Comparison of ENCODE assay signal across 19 cellular contexts in the genomic region with DNA sequence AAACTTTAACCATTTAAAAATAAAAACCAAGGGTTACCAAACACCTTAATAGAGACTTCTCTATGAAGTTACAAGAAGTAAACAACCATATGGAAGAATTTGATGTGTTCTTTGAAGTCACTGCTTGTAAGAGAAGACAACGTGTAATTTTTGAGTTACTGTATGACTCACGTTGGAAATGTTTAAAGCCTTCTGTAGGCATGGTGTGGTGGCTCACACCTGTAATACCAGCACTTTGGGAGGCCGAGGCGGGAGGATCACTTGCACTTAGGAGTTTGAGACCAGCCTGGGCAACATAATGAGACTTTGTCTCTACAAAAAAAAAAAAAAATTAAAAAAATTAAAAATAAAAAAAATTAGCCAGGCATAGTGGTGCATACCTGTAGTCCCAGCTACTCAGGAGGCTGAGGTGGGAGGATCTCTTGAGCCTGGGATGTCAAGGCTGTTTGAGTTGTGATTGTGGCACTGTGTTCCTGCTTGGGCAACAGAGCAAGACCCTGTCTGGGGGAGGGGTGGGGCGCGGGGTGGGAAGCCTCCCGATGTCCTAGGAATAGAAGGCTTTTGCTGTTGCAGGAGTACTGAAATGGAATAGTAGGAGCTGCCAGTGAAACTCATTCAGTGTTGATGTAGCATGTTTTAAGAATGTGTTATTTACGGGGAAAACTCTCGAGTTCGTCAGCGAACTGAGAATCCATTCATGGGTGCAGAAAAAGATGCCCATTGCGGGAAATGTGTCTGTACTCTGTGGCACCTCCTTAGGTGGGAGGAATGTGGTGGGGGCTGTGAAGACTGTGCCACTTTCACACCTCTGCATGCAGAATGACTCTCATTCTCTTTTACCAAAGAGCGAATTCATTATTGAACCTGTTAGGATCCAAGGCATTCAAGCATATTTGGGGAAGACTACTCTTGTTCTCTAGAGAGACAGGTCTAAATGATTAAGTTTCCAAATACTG.
A peak's percentile ranks its signal among the peaks of the same experiment; 100 is the strongest.
DNase-seq lines count a peak whose midpoint lies in the region; ATAC-seq, FAIRE-seq and TF ChIP-seq lines count a peak whose summit lies in the region.
"Had no signal": no experiment of that assay in that cellular context is flagged by ENCODE, and none has a peak within 500 bp of the region (broad histone marks: within the 10 kb centered on the region; RNA-seq: fewer than 3 reads in every experiment).

No MANE protein-coding gene starts in this region.

- H3K4me1 Mint-ChIP-seq in neural progenitor cell, result peaks cover 78% of the 10 kb centered on the region

- intact Hi-C loops in Panc1 (cut with micrococcal nuclease; ENCODE audit: unreplicated experiment), result no loop called here

- H3K27ac Mint-ChIP-seq in neural progenitor cell, result peak overlapping the region; percentile 39

- H3K36me3 ChIP-seq in Panc1 (ENCODE audit: control insufficient read depth, insufficient read depth, low read length), result no peaks in the 10 kb centered on the region
- no peaks in the 10 kb centered on the region for H3K36me3 ChIP-seq in iPS-20b (ENCODE audit: insufficient read depth, low read depth, low read length)
- H3K36me3 ChIP-seq in neural progenitor cell, result no peaks in the 10 kb centered on the region
- H3K36me3 ChIP-seq in HAP-1 (replicated peaks), result no peaks in the 10 kb centered on the region
- H3K36me3 ChIP-seq: right atrium auricular region, vagina had no signal

- no peaks in the 10 kb centered on the region for H3K9me3 ChIP-seq in Panc1 (ENCODE audit: control insufficient read depth, insufficient read depth, low read depth, low read length)
- no peaks in the 10 kb centered on the region for H3K9me3 ChIP-seq in iPS-20b (ENCODE audit: insufficient read depth, low read depth, low read length)
- no peaks in the 10 kb centered on the region for H3K9me3 ChIP-seq in neural progenitor cell (ENCODE audit: low read depth)
- H3K9me3 ChIP-seq in HAP-1, result no peaks in the 10 kb centered on the region
- H3K9me3 ChIP-seq: heart left ventricle, right atrium auricular region, vagina had no signal

- no peak overlapping the region for H3K4me3 ChIP-seq in GM12865 (ENCODE audit: low read depth, low read length)
- H3K4me3 ChIP-seq in Panc1 (ENCODE audit: low read depth in 2 of 2, low read length in 2 of 2), result no peak overlapping the region
- no peak overlapping the region; the same call in 1 of the 2 replicates for H3K4me3 ChIP-seq in iPS-20b (ENCODE audit: low read length)
- H3K4me3 ChIP-seq in neural progenitor cell, result no peak overlapping the region
- H3K4me3 ChIP-seq in HAP-1, result no peak overlapping the region
- H3K4me3 ChIP-seq in foreskin fibroblast (ENCODE audit: low read depth in 1 of 2, low read length in 2 of 2), result no peak overlapping the region
- H3K4me3 ChIP-seq: heart left ventricle, right atrium auricular region, vagina had no signal

- CTCF ChIA-PET in Panc1 (lab: Charles Lee), result no interaction called here

- no peaks in the 10 kb centered on the region for H3K27me3 ChIP-seq in Panc1 (ENCODE audit: control insufficient read depth, insufficient read depth, low read length)
- no peaks in the 10 kb centered on the region for H3K27me3 ChIP-seq in iPS-20b (ENCODE audit: insufficient read depth, low read length)
- H3K27me3 ChIP-seq in neural progenitor cell, result no peaks in the 10 kb centered on the region
- H3K27me3 ChIP-seq in HAP-1 (ENCODE audit: low read depth), result no peaks in the 10 kb centered on the region
- H3K27me3 ChIP-seq: heart left ventricle, right atrium auricular region, vagina had no signal

- DNase-seq in GM12865 (ENCODE audit: low read depth) (peak; percentile 20), Panc1 (ENCODE audit: low read depth, low spot score) (no peak), neural progenitor cell (ENCODE audit: low spot score) (no peak), GM12892 (ENCODE audit: insufficient read length) (no peak), NCI-H748 treated with DMSO at 0.1 percent for 48 hours (lab: John Stamatoyannopoulos, UW) (no peak), HAP-1 (ENCODE audit: low spot score in 2 of 2) (no peak), foreskin fibroblast (no peak)
- DNase-seq: DND-41, heart left ventricle, kidney, NCI-H1048, NCI-H510A treated with DMSO at 0.1 percent for 48 hours, SHP77 had no signal

- H3K4me1 ChIP-seq in Panc1 (ENCODE audit: control insufficient read depth, insufficient read depth, low read length) (peaks cover 84% of the 10 kb centered on the region), iPS-20b (ENCODE audit: insufficient read depth, low read length) (peaks cover 65% of the 10 kb centered on the region), neural progenitor cell (peaks cover 53% of the 10 kb centered on the region), HAP-1 (peaks cover 43% of the 10 kb centered on the region)

- peaks cover 57% of the 10 kb centered on the region for H3K79me2 ChIP-seq in neural progenitor cell (ENCODE audit: low read depth)

- peaks cover 11% of the 10 kb centered on the region for H3K36me3 Mint-ChIP-seq in neural progenitor cell

- TF ChIP-seq CTCF in GM12865 (IDR thresholded peaks at IDR 0.05; ENCODE audit: insufficient read depth, low read depth, low read length, missing control alignments) (no peak), Panc1 (IDR thresholded peaks at IDR 0.05) (no peak), neural progenitor cell (IDR thresholded peaks at IDR 0.05) (no peak), foreskin fibroblast (IDR thresholded peaks at IDR 0.05; ENCODE audit: low read depth, low read length) (no peak)

- H3K9me3 Mint-ChIP-seq in neural progenitor cell, result no peaks in the 10 kb centered on the region
- H3K9me3 Mint-ChIP-seq: central memory CD8-positive, alpha-beta T cell had no signal

- in situ Hi-C loops in Panc1 (cut with HindIII; ENCODE audit: low pct_unique_long_range_greater_than_20kb, low sequenced_read_pairs) (no loop called here), HAP-1 (cut with MboI; ENCODE audit: low sequenced_read_pairs) (no loop called here)

- H2AFZ ChIP-seq in neural progenitor cell (replicated peaks), result no peak overlapping the region

- POLR2A ChIA-PET in Panc1 (lab: Charles Lee), result interaction anchor here (0.7 kb wide), 1 partner anchor 40 kb away, joined by 6 read pairs; no protein-coding TSS in a partner anchor

- H3F3A ChIP-seq in neural progenitor cell (ENCODE audit: low read depth), result peaks cover 23% of the 10 kb centered on the region

- H3K4me3 Mint-ChIP-seq in neural progenitor cell, result no peak overlapping the region
- H3K4me3 Mint-ChIP-seq: central memory CD8-positive, alpha-beta T cell had no signal

- no peak for FAIRE-seq in GM12892 (lab: Jason Lieb, UNC)
- FAIRE-seq: kidney had no signal

- H3K4me2 ChIP-seq in neural progenitor cell, result peak overlapping the region; percentile 1

- peak overlapping the region; percentile 48 for H3K27ac ChIP-seq in Panc1 (ENCODE audit: low read length)
- no peak overlapping the region for H3K27ac ChIP-seq in iPS-20b (ENCODE audit: low read length)
- peak overlapping the region; percentile 10 for H3K27ac ChIP-seq in neural progenitor cell
- H3K27ac ChIP-seq: HL-60, right atrium auricular region, vagina, VCaP had no signal

- ATAC-seq in Panc1, result no peak
- ATAC-seq: heart left ventricle had no signal

- H4K20me1 ChIP-seq in neural progenitor cell (ENCODE audit: low read depth), result peaks cover 36% of the 10 kb centered on the region

- H3K9ac ChIP-seq in iPS-20b (ENCODE audit: low read depth, low read length), result peak overlapping the region; percentile 77; the same call in 1 of the 2 replicates
- H3K9ac ChIP-seq in neural progenitor cell, result no peak overlapping the region

- BruUV-seq in Panc1 (replicated peaks; lab: Mats Ljungman, UMichigan), result no TSS peak

- H3K27me3 Mint-ChIP-seq in neural progenitor cell (ENCODE audit: insufficient read depth, low read depth), result no peaks in the 10 kb centered on the region
- H3K27me3 Mint-ChIP-seq: central memory CD8-positive, alpha-beta T cell had no signal

- TF ChIP-seq POLR2A in GM12892 (IDR thresholded peaks at IDR 0.05; ENCODE audit: low read depth, low read length), result no peak
